In the genomic region with DNA sequence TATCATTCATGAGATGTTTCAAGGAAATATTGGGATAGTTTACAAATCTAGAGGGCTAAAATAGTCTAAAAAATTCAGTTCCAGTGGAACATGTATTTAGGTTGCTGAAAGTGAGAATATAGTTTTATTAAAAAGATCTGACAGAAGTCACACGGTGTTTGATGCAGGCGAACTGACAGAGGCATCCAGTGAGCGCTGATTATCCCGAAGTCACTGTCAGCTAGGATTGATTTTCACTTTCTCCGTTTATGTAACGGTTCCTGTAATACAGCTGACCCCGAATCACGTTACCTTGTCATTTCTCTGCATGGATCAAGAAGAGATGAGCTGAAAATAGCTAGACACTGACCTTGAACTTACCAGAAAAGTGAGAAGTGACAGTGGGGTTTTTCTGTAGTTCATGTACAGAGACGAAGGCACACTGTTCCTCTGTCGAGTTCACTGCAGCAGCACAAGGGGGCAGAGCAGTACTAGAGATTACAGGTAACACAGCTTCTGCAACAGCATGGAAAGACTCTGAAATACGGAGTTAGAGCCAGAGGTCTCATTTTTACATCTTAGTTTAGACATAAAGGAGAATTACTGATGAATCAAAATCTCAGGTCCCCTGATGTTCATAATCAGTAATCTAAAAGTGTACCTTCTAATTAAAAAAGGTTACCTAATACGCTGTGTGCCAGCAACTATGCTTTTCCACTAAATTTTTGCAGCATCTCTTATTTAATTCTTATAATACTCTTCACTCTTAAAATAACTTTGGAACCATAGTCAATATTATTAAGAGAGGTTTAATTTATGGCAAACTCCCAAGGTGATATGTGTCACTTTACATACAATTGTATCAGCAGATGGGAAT, we compare ENCODE assay signal across 1 cellular context.
TF ChIP-seq lines count a peak whose summit lies in the region.

No MANE protein-coding gene starts in this region.

TF ChIP-seq in H1, 55 proteins besides CTCF, POLR2A, EP300 and RAD21:
- TF ChIP-seq, protein P1, sequence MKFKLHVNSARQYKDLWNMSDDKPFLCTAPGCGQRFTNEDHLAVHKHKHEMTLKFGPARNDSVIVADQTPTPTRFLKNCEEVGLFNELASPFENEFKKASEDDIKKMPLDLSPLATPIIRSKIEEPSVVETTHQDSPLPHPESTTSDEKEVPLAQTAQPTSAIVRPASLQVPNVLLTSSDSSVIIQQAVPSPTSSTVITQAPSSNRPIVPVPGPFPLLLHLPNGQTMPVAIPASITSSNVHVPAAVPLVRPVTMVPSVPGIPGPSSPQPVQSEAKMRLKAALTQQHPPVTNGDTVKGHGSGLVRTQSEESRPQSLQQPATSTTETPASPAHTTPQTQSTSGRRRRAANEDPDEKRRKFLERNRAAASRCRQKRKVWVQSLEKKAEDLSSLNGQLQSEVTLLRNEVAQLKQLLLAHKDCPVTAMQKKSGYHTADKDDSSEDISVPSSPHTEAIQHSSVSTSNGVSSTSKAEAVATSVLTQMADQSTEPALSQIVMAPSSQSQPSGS (IDR thresholded peaks at IDR 0.05; ENCODE audit: low read length), result no peak
- TF ChIP-seq FOSL1 (IDR thresholded peaks at IDR 0.05; ENCODE audit: insufficient read depth, low read depth, low read length), result no peak
- no peak for TF ChIP-seq CBX8 (IDR thresholded peaks at IDR 0.05; ENCODE audit: borderline replicate concordance, low read depth, low read length)
- no peak for TF ChIP-seq BRCA1 (IDR thresholded peaks at IDR 0.05; ENCODE audit: low read depth, low read length)
TF ChIP-seq in H1: peak in this region for 0.
